ENCODE assay signal across 11 cellular contexts in genomic region chr1:13593511-13594131, GRCh38. TPM values are rescaled to one million over a fixed set of nuclear protein-coding genes. Genes with fewer than 3 reads are reported as not detected.
DNase-seq lines count a peak whose midpoint lies in the region; ATAC-seq and TF ChIP-seq lines count a peak whose summit lies in the region.
"Had no signal": no experiment of that assay in that cellular context is flagged by ENCODE, and none has a peak within 500 bp of the region (broad histone marks: within the 10 kb centered on the region; RNA-seq: fewer than 3 reads in every experiment).

No MANE protein-coding gene starts in this region.

- H3K9me3 ChIP-seq in body of pancreas (no peaks in the 10 kb centered on the region), right cardiac atrium (ENCODE audit: control insufficient read depth, low read length) (no peaks in the 10 kb centered on the region), prostate gland (no peaks in the 10 kb centered on the region)

- no peaks in the 10 kb centered on the region for H3K27me3 ChIP-seq in body of pancreas
- no peaks in the 10 kb centered on the region for H3K27me3 ChIP-seq in right cardiac atrium (ENCODE audit: control insufficient read depth, insufficient read depth)
- no peaks in the 10 kb centered on the region for H3K27me3 ChIP-seq in prostate gland (replicated peaks; ENCODE audit: insufficient read depth)

- no peak for TF ChIP-seq POLR2A in body of pancreas (IDR thresholded peaks at IDR 0.05)
- TF ChIP-seq POLR2A in prostate gland (IDR thresholded peaks at IDR 0.05) = no peak

- peak; percentile 88 for DNase-seq in Daoy (ENCODE audit: low read depth)
- DNase-seq in body of pancreas = peak; percentile 23 to 56 (median 30)
- peak in 1 of 3 donors; percentile 61 for DNase-seq in right cardiac atrium
- DNase-seq in prostate gland (ENCODE audit: low spot score) = no peak
- no peak for DNase-seq in A172 (ENCODE audit: low spot score)
- no peak for DNase-seq in activated T-cell treated with anti-CD3 and anti-CD28 coated beads, Interleukin-2, amount 50 U/mL, for 48 hours
- no peak for DNase-seq in SK-N-DZ (ENCODE audit: low spot score)
- DNase-seq in activated T-cell treated with anti-CD3 and anti-CD28 coated beads, Interleukin-2, amount 50 U/mL, for 1 hour = no peak
- DNase-seq: CD4-positive, alpha-beta T cell; NCI-H1105 treated with DMSO at 0.1 percent for 48 hours had no signal

- H3K27ac ChIP-seq in body of pancreas = peak overlapping the region in 2 of 4 donors; percentile 4 to 32
- peak overlapping the region; percentile 30 for H3K27ac ChIP-seq in right cardiac atrium (ENCODE audit: low read length)
- H3K27ac ChIP-seq in prostate gland = peak overlapping the region; percentile 0 to 33

- no peaks in the 10 kb centered on the region for H3K4me1 ChIP-seq in body of pancreas
- H3K4me1 ChIP-seq in right cardiac atrium (ENCODE audit: control insufficient read depth, insufficient read depth, low read length) = peaks cover 4% of the 10 kb centered on the region
- no peaks in the 10 kb centered on the region for H3K4me1 ChIP-seq in prostate gland (replicated peaks)

- ATAC-seq in body of pancreas (peak; percentile 69), right cardiac atrium (peak; percentile 64 to 80)

- no peak overlapping the region for H3K4me3 ChIP-seq in body of pancreas
- no peak overlapping the region for H3K4me3 ChIP-seq in right cardiac atrium (ENCODE audit: low read length)
- H3K4me3 ChIP-seq in prostate gland = no peak overlapping the region

- WGBS in body of pancreas, 2 donors = 33 to 35% methylated on average over 10 of the region's 10 CpGs
- 23% methylated on average over 10 of the region's 10 CpGs for WGBS in right cardiac atrium
- 63% methylated on average over 10 of the region's 10 CpGs for WGBS in prostate gland

- TF ChIP-seq CTCF in body of pancreas (IDR thresholded peaks at IDR 0.05) = no peak
- TF ChIP-seq CTCF in prostate gland (IDR thresholded peaks at IDR 0.05) = no peak

- H3K36me3 ChIP-seq in body of pancreas (replicated peaks in 1 of 2; ENCODE audit: insufficient read depth in 1 of 2, low read depth in 2 of 2) = no peaks in the 10 kb centered on the region
- H3K36me3 ChIP-seq in prostate gland = no peaks in the 10 kb centered on the region

- intact Hi-C loops in body of pancreas (cut with DNase I) (no loop called here), right cardiac atrium (cut with DNase I) (no loop called here), prostate gland (cut with DNase I) (no loop called here)

RNA-seq across cellular contexts. Expression of gene PDPN, which starts 10.0 kb away (rescaled TPM):
- total RNA-seq in Daoy (2014; rRNA removed; shearing (Covaris generic)) = 19.6 and 30.1 TPM in 2 replicates
- 1 to 10 TPM; 7.5 to 9.9 TPM for total RNA-seq in body of pancreas
- 10 to 100 TPM; 12.6 to 24.1 (median 16.7) TPM for total RNA-seq in right cardiac atrium
- 11.7 TPM for polyA plus RNA-seq in right cardiac atrium
- total RNA-seq in prostate gland = 10 to 100 TPM; 11.4 to 19.5 TPM
- not detected in 2 replicates for total RNA-seq in A172 (2014; rRNA removed; shearing (Covaris generic))
- polyA plus RNA-seq in SK-N-DZ (2014; cell fraction: cytosol; rRNA removed) = not detected in 2 replicates
- not detected in 2 replicates for polyA plus RNA-seq in SK-N-DZ (2014; cell fraction: nucleus; rRNA removed)
- total RNA-seq: activated T-helper 2 cell treated with anti-CD3 and anti-CD28 coated beads, Interferon-gamma antibody, Interleukin-2, Interleukin-4, amounts not matched to agents 10 μg/mL and 5 μg/mL and 100 μg/mL, durations not matched to agents 14 hours and 24 hours and 36 hours; CD4-positive, alpha-beta T cell had no signal

Comparison
In these comparisons a context has a peak if more than half of its experiments do, and no peak if none do; other contexts are left out.
1. DNase-seq: peak in Daoy (single experiment) and body of pancreas (4 of 4); none in prostate gland (single experiment), A172 (single experiment), activated T-cell treated with anti-CD3 and anti-CD28 coated beads, Interleukin-2, amount 50 U/mL, for 48 hours (0 of 2), SK-N-DZ (single experiment) and activated T-cell treated with anti-CD3 and anti-CD28 coated beads, Interleukin-2, amount 50 U/mL, for 1 hour (single experiment).